Comparison of ENCODE assay signal across 8 cellular contexts in the genomic region with DNA sequence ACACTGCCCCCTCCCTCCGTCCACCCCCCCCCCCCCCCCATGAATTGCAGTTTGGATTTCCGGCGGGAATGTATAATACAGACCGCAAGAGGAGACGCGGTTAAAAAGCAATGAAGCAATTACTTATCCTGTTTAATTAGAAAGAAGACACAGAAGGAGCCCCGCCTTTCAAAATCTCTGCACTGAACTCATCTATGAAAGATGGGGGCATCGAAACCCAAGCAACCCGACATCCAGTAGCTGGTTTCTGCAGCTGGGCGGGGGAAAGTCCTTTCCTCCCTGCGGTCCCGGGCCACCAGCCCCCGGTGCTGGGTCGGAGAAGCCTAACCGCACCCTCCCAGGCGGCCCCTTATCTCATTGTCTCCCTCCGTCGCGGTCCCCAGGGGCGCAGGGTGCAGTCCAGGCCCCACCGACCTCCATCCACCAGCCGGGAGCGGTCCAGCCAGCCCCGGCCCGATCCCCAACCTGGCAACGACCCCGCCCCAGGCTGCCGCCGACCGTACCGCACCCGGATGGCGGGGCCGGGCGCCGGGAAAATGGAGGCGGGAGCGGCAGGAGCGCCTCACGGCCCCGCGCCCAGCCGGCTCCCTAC. TPM values are rescaled to one million over a fixed set of nuclear protein-coding genes. Genes with fewer than 3 reads are reported as not detected.
DNase-seq lines count a peak whose midpoint lies in the region; ATAC-seq and TF ChIP-seq lines count a peak whose summit lies in the region.

No MANE protein-coding gene starts in this region.

- peaks cover 28% of the 10 kb centered on the region for H3K4me1 Mint-ChIP-seq in activated CD4-positive, alpha-beta T cell treated with anti-CD3 and anti-CD28 coated beads, Interleukin-2, amount 10 ng/mL, durations not matched to agents 24 days and 14 days

- no peaks in the 10 kb centered on the region for H3K36me3 ChIP-seq in HUES6 (ENCODE audit: control insufficient read depth, insufficient read depth, low read length)
- no peaks in the 10 kb centered on the region for H3K36me3 ChIP-seq in effector memory CD4-positive, alpha-beta T cell (ENCODE audit: control insufficient read depth, insufficient read depth, low read length)
- H3K36me3 ChIP-seq in muscle layer of duodenum (ENCODE audit: control insufficient read depth in 1 of 2, insufficient read depth in 2 of 2, low read length in 2 of 2): peaks cover 0 to 4% of the 10 kb centered on the region in 2 donors
- no peaks in the 10 kb centered on the region for H3K36me3 ChIP-seq in stomach smooth muscle (ENCODE audit: control insufficient read depth in 2 of 2, insufficient read depth in 2 of 2, low read length in 2 of 2)

- DNase-seq in AG04449 (ENCODE audit: low read depth, low spot score): no peak
- DNase-seq in activated CD4-positive, alpha-beta T cell treated with anti-CD3 and anti-CD28 coated beads, Interleukin-2, amount 10 ng/mL, durations not matched to agents 24 days and 14 days: peak; percentile 80
- DNase-seq in effector memory CD4-positive, alpha-beta T cell: peak in 2 of 3 donors; percentile 16 to 25

- peak overlapping the region; percentile 71; the same call in 1 of the 2 replicates for H3K27ac ChIP-seq in HUES6 (ENCODE audit: low read depth, low read length)
- H3K27ac ChIP-seq in effector memory CD4-positive, alpha-beta T cell (ENCODE audit: insufficient read depth, low read length, poor library complexity, severe bottlenecking): no peak overlapping the region
- peak overlapping the region; percentile 70 for H3K27ac ChIP-seq in muscle layer of duodenum (ENCODE audit: low read length)
- peak overlapping the region; percentile 53 for H3K27ac ChIP-seq in stomach smooth muscle (ENCODE audit: low read length)

- H3K4me3 ChIP-seq in AG04449 (ENCODE audit: low read depth, low read length) (peak overlapping the region; percentile 89), HUES6 (ENCODE audit: low read depth, low read length) (peak overlapping the region; percentile 95), muscle layer of duodenum (ENCODE audit: low read depth in 1 of 2, low read length in 2 of 2) (peak overlapping the region; percentile 77 to 92), stomach smooth muscle (ENCODE audit: low read length in 2 of 2) (peak overlapping the region; percentile 81 to 82)
- peak overlapping the region; percentile 81 for H3K4me3 ChIP-seq in effector memory CD4-positive, alpha-beta T cell (ENCODE audit: insufficient read depth, low read depth, low read length, poor library complexity, severe bottlenecking)

- no peak for TF ChIP-seq CTCF in AG04449 (IDR thresholded peaks at IDR 0.05; ENCODE audit: insufficient read depth, low read length, missing control alignments)

- intact Hi-C loops in activated CD4-positive, alpha-beta T cell treated with anti-CD3 and anti-CD28 coated beads, Interleukin-2, amount 10 ng/mL, durations not matched to agents 24 days and 14 days (cut with micrococcal nuclease): loop anchor here (1.0 to 5.0 kb wide), 5 partner anchors 42 to 268 kb away; a partner anchor contains a TSS

- H3K4me1 ChIP-seq in HUES6 (ENCODE audit: control insufficient read depth, insufficient read depth, low read length) (peaks cover 18% of the 10 kb centered on the region), muscle layer of duodenum (ENCODE audit: control insufficient read depth in 1 of 2, insufficient read depth in 2 of 2, low read length in 2 of 2) (peaks cover 0 to 10% of the 10 kb centered on the region in 2 donors), stomach smooth muscle (ENCODE audit: control insufficient read depth, insufficient read depth, low read length) (peaks cover 10% of the 10 kb centered on the region)
- H3K4me1 ChIP-seq in effector memory CD4-positive, alpha-beta T cell (ENCODE audit: control insufficient read depth, insufficient read depth, low read length, poor library complexity, severe bottlenecking): peaks cover 10% of the 10 kb centered on the region

- CTCF ChIA-PET in AG04449 (lab: Yijun Ruan, JAX): interaction anchor here (1.4 to 2.3 kb wide), 2 partner anchors 273 to 281 kb away, joined by 3 to 9 read pairs; no protein-coding TSS in a partner anchor

- H3K27me3 ChIP-seq in HUES6 (ENCODE audit: control insufficient read depth, insufficient read depth, low read length) (peaks cover 3% of the 10 kb centered on the region; the same call in 1 of the 2 replicates), muscle layer of duodenum (ENCODE audit: low read depth, low read length) (no peaks in the 10 kb centered on the region), stomach smooth muscle (ENCODE audit: control insufficient read depth in 1 of 2, insufficient read depth in 2 of 2, low read length in 2 of 2) (no peaks in the 10 kb centered on the region)
- H3K27me3 ChIP-seq in effector memory CD4-positive, alpha-beta T cell (replicated peaks; ENCODE audit: control insufficient read depth, insufficient read depth, low read length, poor library complexity, severe bottlenecking): no peaks in the 10 kb centered on the region

- H3K27ac Mint-ChIP-seq in activated CD4-positive, alpha-beta T cell treated with anti-CD3 and anti-CD28 coated beads, Interleukin-2, amount 10 ng/mL, durations not matched to agents 24 days and 14 days: peak overlapping the region; percentile 41

- H3K27me3 Mint-ChIP-seq in activated CD4-positive, alpha-beta T cell treated with anti-CD3 and anti-CD28 coated beads, Interleukin-2, amount 10 ng/mL, durations not matched to agents 24 days and 14 days: peaks cover 60% of the 10 kb centered on the region

- ATAC-seq in GM19324 (IDR thresholded peaks at IDR 0.05; ENCODE audit: low FRiP score, unreplicated experiment) (peak; percentile 20), GM19035 (IDR thresholded peaks at IDR 0.05; ENCODE audit: unreplicated experiment) (no peak)

- peaks cover 18% of the 10 kb centered on the region for H3K36me3 Mint-ChIP-seq in activated CD4-positive, alpha-beta T cell treated with anti-CD3 and anti-CD28 coated beads, Interleukin-2, amount 10 ng/mL, durations not matched to agents 24 days and 14 days (ENCODE audit: low read depth)

- H3K9me3 ChIP-seq in HUES6 (ENCODE audit: control insufficient read depth, insufficient read depth, low read depth, low read length) (peaks cover 3% of the 10 kb centered on the region; the same call in 1 of the 2 replicates), muscle layer of duodenum (ENCODE audit: control insufficient read depth in 1 of 2, low read length in 2 of 2) (no peaks in the 10 kb centered on the region), stomach smooth muscle (ENCODE audit: control insufficient read depth in 2 of 2, low read length in 2 of 2) (no peaks in the 10 kb centered on the region)
- H3K9me3 ChIP-seq in effector memory CD4-positive, alpha-beta T cell (ENCODE audit: control insufficient read depth, low read length): peaks cover 6% of the 10 kb centered on the region

- H3K9ac ChIP-seq in HUES6 (ENCODE audit: low read length) (peak overlapping the region; percentile 87), stomach smooth muscle (ENCODE audit: low read length in 2 of 2) (peak overlapping the region; percentile 72 to 74)

- peak overlapping the region; percentile 80 for H3K4me3 Mint-ChIP-seq in activated CD4-positive, alpha-beta T cell treated with anti-CD3 and anti-CD28 coated beads, Interleukin-2, amount 10 ng/mL, durations not matched to agents 24 days and 14 days

- POLR2A ChIA-PET in AG04449 (lab: Yijun Ruan, JAX): interaction anchor here (1.1 to 1.5 kb wide), 3 partner anchors 49 to 277 kb away, joined by 4 to 5 read pairs (median 4); no protein-coding TSS in a partner anchor

- peaks cover 22% of the 10 kb centered on the region for H3K9me3 Mint-ChIP-seq in activated CD4-positive, alpha-beta T cell treated with anti-CD3 and anti-CD28 coated beads, Interleukin-2, amount 10 ng/mL, durations not matched to agents 24 days and 14 days

RNA-seq across cellular contexts. Expression of a gene that starts 0.5 kb away (rescaled TPM):
- total RNA-seq in activated CD4-positive, alpha-beta T cell treated with anti-CD3 and anti-CD28 coated beads, Interleukin-2, amount 10 ng/mL, durations not matched to agents 24 days and 14 days: 6.0 and 6.1 TPM in 2 replicates
